Comparison of ENCODE assay signal across 13 cellular contexts in the genomic region with DNA sequence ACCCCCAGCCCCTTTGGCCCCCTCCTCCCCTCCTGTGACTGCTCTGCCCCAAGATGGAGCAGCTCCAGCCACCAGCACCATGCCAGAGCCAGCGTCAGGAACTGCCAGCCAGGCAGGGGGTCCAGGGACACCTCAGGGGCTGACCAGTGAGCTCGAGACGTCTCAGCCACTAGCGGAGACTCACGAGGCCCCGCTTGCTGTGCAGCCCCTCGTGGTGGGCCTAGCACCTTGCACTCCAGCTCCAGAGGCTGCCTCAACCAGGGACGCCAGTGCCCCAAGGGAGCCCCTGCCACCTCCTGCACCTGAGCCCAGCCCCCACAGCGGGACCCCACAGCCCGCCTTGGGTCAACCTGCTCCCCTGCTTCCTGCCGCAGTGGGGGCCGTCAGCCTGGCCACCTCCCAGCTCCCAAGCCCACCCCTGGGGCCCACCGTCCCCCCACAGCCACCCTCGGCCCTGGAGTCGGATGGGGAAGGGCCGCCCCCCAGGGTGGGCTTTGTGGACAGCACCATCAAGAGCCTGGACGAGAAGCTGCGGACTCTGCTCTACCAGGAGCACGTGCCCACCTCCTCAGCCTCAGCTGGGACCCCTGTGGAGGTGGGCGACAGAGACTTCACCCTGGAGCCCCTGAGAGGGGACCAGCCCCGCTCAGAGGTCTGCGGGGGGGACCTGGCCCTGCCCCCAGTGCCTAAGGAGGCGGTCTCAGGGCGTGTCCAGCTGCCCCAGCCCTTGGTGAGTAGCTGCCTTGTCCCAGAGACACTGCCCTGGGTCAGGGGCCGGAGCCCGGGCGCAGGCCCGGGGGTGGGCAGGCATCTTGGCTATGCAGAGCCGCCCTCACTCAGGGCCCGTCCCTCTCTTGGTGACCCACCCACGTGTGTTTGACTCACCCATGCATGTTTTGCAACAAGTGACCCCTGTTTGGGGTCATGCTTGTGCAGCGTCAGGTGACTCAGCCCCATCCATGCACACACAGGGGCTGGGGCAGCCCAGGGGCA.
A peak's percentile ranks its signal among the peaks of the same experiment; 100 is the strongest.
DNase-seq lines count a peak whose midpoint lies in the region.
"Had no signal": no experiment of that assay in that cellular context is flagged by ENCODE, and none has a peak within 500 bp of the region (broad histone marks: within the 10 kb centered on the region; RNA-seq: fewer than 3 reads in every experiment).

No MANE protein-coding gene starts in this region.

- H3K9me3 Mint-ChIP-seq in T-helper 2 cell treated with Interferon-gamma antibody and Interleukin-4, amounts not matched to agents 5 μg/mL and 100 μg/mL, for 36 hours = no peaks in the 10 kb centered on the region
- no peaks in the 10 kb centered on the region for H3K9me3 Mint-ChIP-seq in activated naive CD8-positive, alpha-beta T cell treated with anti-CD3 and anti-CD28 coated beads for 36 hours

- no peaks in the 10 kb centered on the region for H3K4me1 Mint-ChIP-seq in T-helper 2 cell treated with Interferon-gamma antibody and Interleukin-4, amounts not matched to agents 5 μg/mL and 100 μg/mL, for 36 hours (ENCODE audit: low read depth)
- H3K4me1 Mint-ChIP-seq in activated naive CD8-positive, alpha-beta T cell treated with anti-CD3 and anti-CD28 coated beads for 36 hours = no peaks in the 10 kb centered on the region

- H3K4me3 ChIP-seq in H7 (ENCODE audit: insufficient read depth, low read depth, low read length) (no peak overlapping the region), skeletal muscle cell (ENCODE audit: low read depth, low read length) (no peak overlapping the region)
- H3K4me3 ChIP-seq: pancreas had no signal

- peaks cover 10% of the 10 kb centered on the region for H3K27me3 Mint-ChIP-seq in T-helper 2 cell treated with Interferon-gamma antibody and Interleukin-4, amounts not matched to agents 5 μg/mL and 100 μg/mL, for 36 hours (ENCODE audit: low read depth)
- no peaks in the 10 kb centered on the region for H3K27me3 Mint-ChIP-seq in activated naive CD8-positive, alpha-beta T cell treated with anti-CD3 and anti-CD28 coated beads for 36 hours
- H3K27me3 Mint-ChIP-seq: activated naive CD4-positive, alpha-beta T cell treated with anti-CD3 and anti-CD28 coated beads, Interleukin-2, amount 50 U/mL, for 24 hours had no signal

- no peaks in the 10 kb centered on the region for H3K36me3 ChIP-seq in H7 (replicated peaks; ENCODE audit: control insufficient read depth, insufficient read depth, low read length)

- H3K27me3 ChIP-seq in H7 (ENCODE audit: control insufficient read depth, insufficient read depth, low read length) = no peaks in the 10 kb centered on the region
- H3K27me3 ChIP-seq: pancreas had no signal

- H3K36me3 Mint-ChIP-seq in T-helper 2 cell treated with Interferon-gamma antibody and Interleukin-4, amounts not matched to agents 5 μg/mL and 100 μg/mL, for 36 hours (ENCODE audit: low read depth) = no peaks in the 10 kb centered on the region
- no peaks in the 10 kb centered on the region for H3K36me3 Mint-ChIP-seq in activated naive CD8-positive, alpha-beta T cell treated with anti-CD3 and anti-CD28 coated beads for 36 hours
- H3K36me3 Mint-ChIP-seq: activated naive CD4-positive, alpha-beta T cell treated with anti-CD3 and anti-CD28 coated beads, Interleukin-2, amount 50 U/mL, for 24 hours had no signal

- no peak overlapping the region for H3K27ac Mint-ChIP-seq in T-helper 2 cell treated with Interferon-gamma antibody and Interleukin-4, amounts not matched to agents 5 μg/mL and 100 μg/mL, for 36 hours
- H3K27ac Mint-ChIP-seq in activated naive CD8-positive, alpha-beta T cell treated with anti-CD3 and anti-CD28 coated beads for 36 hours = no peak overlapping the region
- H3K27ac Mint-ChIP-seq: activated naive CD4-positive, alpha-beta T cell treated with anti-CD3 and anti-CD28 coated beads, Interleukin-2, amount 50 U/mL, for 24 hours had no signal

- intact Hi-C loops in cardiac septum (cut with DNase I) = no loop called here

- no peak overlapping the region for H3K4me3 Mint-ChIP-seq in T-helper 2 cell treated with Interferon-gamma antibody and Interleukin-4, amounts not matched to agents 5 μg/mL and 100 μg/mL, for 36 hours
- H3K4me3 Mint-ChIP-seq in activated naive CD8-positive, alpha-beta T cell treated with anti-CD3 and anti-CD28 coated beads for 36 hours = no peak overlapping the region
- H3K4me3 Mint-ChIP-seq: activated naive CD4-positive, alpha-beta T cell treated with anti-CD3 and anti-CD28 coated beads, Interleukin-2, amount 50 U/mL, for 24 hours had no signal

- DNase-seq in H7 (peak; percentile 72), RPMI7951 (ENCODE audit: low read depth) (peak; percentile 25), cardiac septum (ENCODE audit: low spot score) (peak; percentile 73), skeletal muscle cell (ENCODE audit: low read depth) (peak; percentile 17), DMS153 (lab: John Stamatoyannopoulos, UW) (no peak)
- DNase-seq in T-helper 2 cell treated with Interferon-gamma antibody and Interleukin-4, amounts not matched to agents 5 μg/mL and 100 μg/mL, for 36 hours (ENCODE audit: low spot score) = no peak
- DNase-seq in activated effector memory CD4-positive, alpha-beta T cell treated with Interleukin-2 at 50 U/mL for 16 hours = no peak
- DNase-seq in activated naive CD8-positive, alpha-beta T cell treated with anti-CD3 and anti-CD28 coated beads for 36 hours = no peak
- DNase-seq: activated CD4-positive, CD25-positive, alpha-beta regulatory T cell treated with anti-CD3 and anti-CD28 coated beads, Interleukin-2, amount 50 U/mL, for 72 hours; DMS79; SHP77 treated with DMSO at 0.1 percent for 48 hours had no signal

Comparison
In these comparisons a context has a peak if more than half of its experiments do, and no peak if none do; other contexts are left out.
1. DNase-seq: peak in H7 (single experiment), RPMI7951 (single experiment), cardiac septum (single experiment) and skeletal muscle cell (single experiment); none in T-helper 2 cell treated with Interferon-gamma antibody and Interleukin-4, amounts not matched to agents 5 μg/mL and 100 μg/mL, for 36 hours (single experiment), DMS153 (single experiment), activated effector memory CD4-positive, alpha-beta T cell treated with Interleukin-2 at 50 U/mL for 16 hours (single experiment) and activated naive CD8-positive, alpha-beta T cell treated with anti-CD3 and anti-CD28 coated beads for 36 hours (single experiment).